Comparison of ENCODE assay signal across 34 cellular contexts in genomic region chr12:69386921-69387320, GRCh38. TPM values are rescaled to one million over a fixed set of nuclear protein-coding genes. Genes with fewer than 3 reads are reported as not detected.
"Had no signal": no experiment of that assay in that cellular context is flagged by ENCODE, and none has a peak within 500 bp of the region (broad histone marks: within the 10 kb centered on the region; RNA-seq: fewer than 3 reads in every experiment).

No MANE protein-coding gene starts in this region.

- H3K4me1 Mint-ChIP-seq: activated B cell treated with CpG ODN at 0.5 μM for 24 hours; central memory CD8-positive, alpha-beta T cell had no signal

- H3K9me3 ChIP-seq: esophagus muscularis mucosa, gastrocnemius medialis, heart left ventricle had no signal

- H3K27ac ChIP-seq: brain microvascular endothelial cell, coronary artery, esophagus muscularis mucosa, foreskin keratinocyte, gastrocnemius medialis, heart left ventricle, WERI-Rb-1 had no signal

- DNase-seq: activated B cell treated with CpG ODN at 0.5 μM for 24 hours; activated CD4-positive, alpha-beta memory T cell treated with anti-CD3 and anti-CD28 coated beads for 36 hours; activated CD4-positive, alpha-beta T cell treated with anti-CD3 and anti-CD28 coated beads for 1 hour; activated CD4-positive, alpha-beta T cell treated with anti-CD3 and anti-CD28 coated beads, Interleukin-2, amount 10 ng/mL, durations not matched to agents 24 days and 14 days; activated CD8-positive, alpha-beta memory T cell treated with anti-CD3 and anti-CD28 coated beads, Interleukin-2, amount 10 ng/mL, durations not matched to agents 7 days and 5 days; activated CD8-positive, alpha-beta memory T cell treated with anti-CD3 and anti-CD28 coated beads, Interleukin-2, amount 50 U/mL, for 4 hours; activated CD8-positive, alpha-beta T cell treated with anti-CD3 and anti-CD28 coated beads, Interleukin-2, amount 10 ng/mL, durations not matched to agents 7 days and 5 days; activated gamma-delta T cell; activated naive CD4-positive, alpha-beta T cell; activated naive CD4-positive, alpha-beta T cell treated with anti-CD3 and anti-CD28 coated beads, Interleukin-2, amount 10 ng/mL, durations not matched to agents 7 days and 5 days; activated naive CD8-positive, alpha-beta T cell treated with anti-CD3 and anti-CD28 coated beads, Interleukin-2, amount 10 ng/mL, durations not matched to agents 7 days and 5 days; activated T-cell treated with anti-CD3 and anti-CD28 coated beads, Interleukin-2, amount 50 U/mL, for 1 hour; brain microvascular endothelial cell; dorsolateral prefrontal cortex; effector memory CD4-positive, alpha-beta T cell; endodermal cell; foreskin keratinocyte; gastrocnemius medialis; glutamatergic neuron; heart left ventricle; SW 1271; T-cell; T1000; WERI-Rb-1 had no signal

- H3K27me3 Mint-ChIP-seq: activated B cell treated with CpG ODN at 0.5 μM for 24 hours; activated CD4-positive, alpha-beta memory T cell treated with anti-CD3 and anti-CD28 coated beads for 36 hours; activated CD4-positive, alpha-beta T cell treated with anti-CD3 and anti-CD28 coated beads, Interleukin-2, amount 10 ng/mL, durations not matched to agents 24 days and 14 days; activated CD8-positive, alpha-beta memory T cell treated with anti-CD3 and anti-CD28 coated beads, Interleukin-2, amount 10 ng/mL, durations not matched to agents 7 days and 5 days; activated naive CD4-positive, alpha-beta T cell treated with anti-CD3 and anti-CD28 coated beads, Interleukin-2, amount 10 ng/mL, durations not matched to agents 7 days and 5 days; activated naive CD8-positive, alpha-beta T cell treated with anti-CD3 and anti-CD28 coated beads, Interleukin-2, amount 10 ng/mL, durations not matched to agents 7 days and 5 days; central memory CD8-positive, alpha-beta T cell; dendritic cell treated with granulocyte-macrophage colony-stimulating factor and Interleukin-4, amounts not matched to agents 40 ng/mL and 50 ng/mL, for 4 days; T-cell had no signal

- ATAC-seq: activated CD8-positive, alpha-beta memory T cell treated with anti-CD3 and anti-CD28 coated beads, Interleukin-2, amount 10 ng/mL, durations not matched to agents 7 days and 5 days; activated CD8-positive, alpha-beta T cell treated with anti-CD3 and anti-CD28 coated beads, Interleukin-2, amount 10 ng/mL, durations not matched to agents 7 days and 5 days; foreskin keratinocyte; gastrocnemius medialis; heart left ventricle; T-cell had no signal

- H3K4me3 Mint-ChIP-seq: activated B cell treated with CpG ODN at 0.5 μM for 24 hours; activated CD4-positive, alpha-beta memory T cell treated with anti-CD3 and anti-CD28 coated beads for 36 hours; activated CD4-positive, alpha-beta T cell treated with anti-CD3 and anti-CD28 coated beads, Interleukin-2, amount 10 ng/mL, durations not matched to agents 24 days and 14 days; activated CD8-positive, alpha-beta memory T cell treated with anti-CD3 and anti-CD28 coated beads, Interleukin-2, amount 10 ng/mL, durations not matched to agents 7 days and 5 days; activated CD8-positive, alpha-beta T cell treated with anti-CD3 and anti-CD28 coated beads, Interleukin-2, amount 10 ng/mL, durations not matched to agents 7 days and 5 days; activated naive CD4-positive, alpha-beta T cell treated with anti-CD3 and anti-CD28 coated beads, Interleukin-2, amount 10 ng/mL, durations not matched to agents 7 days and 5 days; activated naive CD8-positive, alpha-beta T cell treated with anti-CD3 and anti-CD28 coated beads, Interleukin-2, amount 10 ng/mL, durations not matched to agents 7 days and 5 days; central memory CD8-positive, alpha-beta T cell; dendritic cell treated with granulocyte-macrophage colony-stimulating factor and Interleukin-4, amounts not matched to agents 40 ng/mL and 50 ng/mL, for 4 days; endodermal cell; T-cell; T-helper 1 cell treated with Interleukin-12 subunit alpha and Interleukin-12 subunit beta and Interleukin-4 antibody, amounts not matched to agents 30 μg/mL and 1 μg/mL, for 36 hours; T-helper 2 cell treated with Interferon-gamma antibody and Interleukin-4, amounts not matched to agents 5 μg/mL and 100 μg/mL, for 36 hours had no signal

- H3K36me3 ChIP-seq: brain microvascular endothelial cell, gastrocnemius medialis had no signal

- H3K4me3 ChIP-seq: coronary artery, dorsolateral prefrontal cortex, esophagus muscularis mucosa, gastrocnemius medialis, heart left ventricle had no signal

- H3K27ac Mint-ChIP-seq: activated B cell treated with CpG ODN at 0.5 μM for 24 hours; activated CD4-positive, alpha-beta memory T cell treated with anti-CD3 and anti-CD28 coated beads for 36 hours; activated CD4-positive, alpha-beta T cell treated with anti-CD3 and anti-CD28 coated beads, Interleukin-2, amount 10 ng/mL, durations not matched to agents 24 days and 14 days; activated CD8-positive, alpha-beta memory T cell treated with anti-CD3 and anti-CD28 coated beads, Interleukin-2, amount 10 ng/mL, durations not matched to agents 7 days and 5 days; activated CD8-positive, alpha-beta T cell treated with anti-CD3 and anti-CD28 coated beads, Interleukin-2, amount 10 ng/mL, durations not matched to agents 7 days and 5 days; activated naive CD4-positive, alpha-beta T cell treated with anti-CD3 and anti-CD28 coated beads, Interleukin-2, amount 10 ng/mL, durations not matched to agents 7 days and 5 days; activated naive CD8-positive, alpha-beta T cell treated with anti-CD3 and anti-CD28 coated beads, Interleukin-2, amount 10 ng/mL, durations not matched to agents 7 days and 5 days; dendritic cell treated with granulocyte-macrophage colony-stimulating factor and Interleukin-4, amounts not matched to agents 40 ng/mL and 50 ng/mL, for 4 days; T-cell; T-helper 2 cell treated with Interferon-gamma antibody and Interleukin-4, amounts not matched to agents 5 μg/mL and 100 μg/mL, for 36 hours had no signal

- H3K9me3 Mint-ChIP-seq: activated B cell treated with CpG ODN at 0.5 μM for 24 hours; activated CD4-positive, alpha-beta memory T cell treated with anti-CD3 and anti-CD28 coated beads for 36 hours; activated CD4-positive, alpha-beta T cell treated with anti-CD3 and anti-CD28 coated beads, Interleukin-2, amount 10 ng/mL, durations not matched to agents 24 days and 14 days; activated naive CD4-positive, alpha-beta T cell treated with anti-CD3 and anti-CD28 coated beads, Interleukin-2, amount 10 ng/mL, durations not matched to agents 7 days and 5 days; activated naive CD4-positive, alpha-beta T cell treated with anti-CD3 and anti-CD28 coated beads, Interleukin-2, amount 50 U/mL, for 72 hours; activated naive CD8-positive, alpha-beta T cell treated with anti-CD3 and anti-CD28 coated beads, Interleukin-2, amount 10 ng/mL, durations not matched to agents 7 days and 5 days; central memory CD8-positive, alpha-beta T cell; dendritic cell treated with granulocyte-macrophage colony-stimulating factor and Interleukin-4, amounts not matched to agents 40 ng/mL and 50 ng/mL, for 4 days; T-cell; T-helper 1 cell treated with Interleukin-12 subunit alpha and Interleukin-12 subunit beta and Interleukin-4 antibody, amounts not matched to agents 30 μg/mL and 1 μg/mL, for 36 hours; T-helper 2 cell treated with Interferon-gamma antibody and Interleukin-4, amounts not matched to agents 5 μg/mL and 100 μg/mL, for 36 hours had no signal

- FAIRE-seq: astrocyte, bronchial epithelial cell had no signal

RNA-seq across cellular contexts. Expression of gene LYZ, which starts 38.7 kb away (rescaled TPM):
- total RNA-seq: activated CD4-positive, alpha-beta memory T cell treated with anti-CD3 and anti-CD28 coated beads for 36 hours; activated CD4-positive, alpha-beta T cell treated with anti-CD3 and anti-CD28 coated beads, Interleukin-2, amount 10 ng/mL, durations not matched to agents 24 days and 14 days; activated CD8-positive, alpha-beta memory T cell treated with anti-CD3 and anti-CD28 coated beads for 36 hours; activated CD8-positive, alpha-beta T cell treated with anti-CD3 and anti-CD28 coated beads, Interleukin-2, amount 10 ng/mL, durations not matched to agents 7 days and 5 days; endodermal cell; foreskin keratinocyte had no signal
